ENCODE assay signal across 11 cellular contexts in the genomic region with DNA sequence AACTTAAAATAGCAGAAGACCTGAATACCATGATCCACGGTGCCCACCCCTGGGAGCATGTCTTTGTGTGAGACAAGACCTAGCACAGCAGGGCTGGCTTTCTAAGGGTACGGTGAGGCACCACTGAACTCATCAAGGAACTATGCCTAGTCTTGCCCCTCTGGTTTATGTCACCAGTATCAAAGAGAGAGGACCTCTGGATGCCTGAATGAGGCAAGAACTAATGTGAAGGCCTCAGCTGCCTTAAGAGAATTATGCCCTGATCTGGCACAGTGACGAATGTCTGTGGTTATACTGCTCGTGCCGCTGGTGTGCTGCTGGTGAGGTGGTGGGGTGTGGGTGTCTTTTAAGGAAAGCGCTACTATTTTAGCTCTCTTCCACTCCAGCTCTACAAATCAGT. TPM values are rescaled to one million over a fixed set of nuclear protein-coding genes. Genes with fewer than 3 reads are reported as not detected.
DNase-seq lines count a peak whose midpoint lies in the region; ATAC-seq and TF ChIP-seq lines count a peak whose summit lies in the region.
"Had no signal": no experiment of that assay in that cellular context is flagged by ENCODE, and none has a peak within 500 bp of the region (broad histone marks: within the 10 kb centered on the region; RNA-seq: fewer than 3 reads in every experiment).

No MANE protein-coding gene starts in this region.

- no peak overlapping the region for H3K9ac ChIP-seq in Karpas-422 (ENCODE audit: low read length)

- peak overlapping the region in 6 of 10 donors; percentile 1 to 61 (median 30) for H3K27ac ChIP-seq in heart right ventricle
- no peak overlapping the region for H3K27ac ChIP-seq in Karpas-422 (ENCODE audit: low read length)

- no peak overlapping the region for H3K4me3 ChIP-seq in heart right ventricle
- no peak overlapping the region for H3K4me3 ChIP-seq in skeletal muscle cell (ENCODE audit: low read depth, low read length)
- no peak overlapping the region for H3K4me3 ChIP-seq in Karpas-422 (ENCODE audit: low read length)

- H3K79me2 ChIP-seq in Karpas-422 (ENCODE audit: low read length), result no peaks in the 10 kb centered on the region

- H2AFZ ChIP-seq in Karpas-422 (ENCODE audit: low read length), result no peak overlapping the region

- peak overlapping the region; percentile 77 for H3K27ac Mint-ChIP-seq in HFFc6
- H3K27ac Mint-ChIP-seq in activated naive CD8-positive, alpha-beta T cell treated with anti-CD3 and anti-CD28 coated beads for 36 hours, result no peak overlapping the region

- CTCF ChIA-PET in HEK293T (lab: Yijun Ruan, JAX), result no interaction called here

- peaks cover 0 to 59% (median 14%) of the 10 kb centered on the region in 9 donors for H3K36me3 ChIP-seq in heart right ventricle
- no peaks in the 10 kb centered on the region for H3K36me3 ChIP-seq in Karpas-422 (ENCODE audit: insufficient read depth, low read length)

- DNase-seq in HFFc6 (peak; percentile 38), heart right ventricle (no peak), skeletal muscle cell (ENCODE audit: low read depth) (peak; percentile 52), Karpas-422 (no peak), HEK293T (ENCODE audit: extremely low spot score) (no peak)
- DNase-seq in activated naive CD8-positive, alpha-beta T cell treated with anti-CD3 and anti-CD28 coated beads for 36 hours, result peak; percentile 12
- DNase-seq: hippocampal formation, NCI-H2171 treated with DMSO at 0.1 percent for 48 hours, SIG-M5 had no signal

- no peaks in the 10 kb centered on the region for H3K9me2 ChIP-seq in Karpas-422 (replicated peaks; ENCODE audit: insufficient read depth, low read length)

- peaks cover 3% of the 10 kb centered on the region for H3K27me3 Mint-ChIP-seq in HFFc6 (ENCODE audit: insufficient read depth)
- no peaks in the 10 kb centered on the region for H3K27me3 Mint-ChIP-seq in activated naive CD8-positive, alpha-beta T cell treated with anti-CD3 and anti-CD28 coated beads for 36 hours

- H3K9me3 Mint-ChIP-seq in HFFc6, result no peaks in the 10 kb centered on the region
- H3K9me3 Mint-ChIP-seq in activated naive CD8-positive, alpha-beta T cell treated with anti-CD3 and anti-CD28 coated beads for 36 hours, result no peaks in the 10 kb centered on the region
- H3K9me3 Mint-ChIP-seq: central memory CD8-positive, alpha-beta T cell had no signal

- no peak overlapping the region for H3K4me2 ChIP-seq in Karpas-422 (ENCODE audit: low read depth, low read length, poor library complexity, severe bottlenecking)

- no peaks in the 10 kb centered on the region for H3K9me3 ChIP-seq in heart right ventricle
- H3K9me3 ChIP-seq in Karpas-422 (ENCODE audit: low read length), result no peaks in the 10 kb centered on the region

- no peaks in the 10 kb centered on the region for H3K27me3 ChIP-seq in heart right ventricle
- H3K27me3 ChIP-seq in Karpas-422 (ENCODE audit: low read length), result no peaks in the 10 kb centered on the region

- TF ChIP-seq CTCF in HFFc6 (IDR thresholded peaks at IDR 0.05) (no peak), heart right ventricle (IDR thresholded peaks at IDR 0.05) (no peak)

- ATAC-seq in heart right ventricle, result peak in 6 of 8 donors; percentile 31 to 71 (median 50)
- no peak for ATAC-seq in HG03442 (IDR thresholded peaks at IDR 0.05; ENCODE audit: unreplicated experiment)

- peaks cover 62% of the 10 kb centered on the region for H3K4me1 Mint-ChIP-seq in HFFc6 (ENCODE audit: low read depth)
- peaks cover 17% of the 10 kb centered on the region for H3K4me1 Mint-ChIP-seq in activated naive CD8-positive, alpha-beta T cell treated with anti-CD3 and anti-CD28 coated beads for 36 hours
- H3K4me1 Mint-ChIP-seq: central memory CD8-positive, alpha-beta T cell had no signal

- intact Hi-C loops in heart right ventricle (cut with DNase I), result loop anchor here in 1 of 10 donors (5.0 kb wide), 1 partner anchor 248 kb away; no protein-coding TSS in a partner anchor

- no peak overlapping the region; the same call in 1 of the 2 replicates for H3K4me3 Mint-ChIP-seq in HFFc6
- H3K4me3 Mint-ChIP-seq in activated naive CD8-positive, alpha-beta T cell treated with anti-CD3 and anti-CD28 coated beads for 36 hours, result no peak overlapping the region
- H3K4me3 Mint-ChIP-seq: central memory CD8-positive, alpha-beta T cell had no signal

- H3K4me1 ChIP-seq in heart right ventricle, result peaks cover under 1 to 63% (median 40%) of the 10 kb centered on the region in 9 donors
- H3K4me1 ChIP-seq in Karpas-422 (ENCODE audit: low read length), result no peaks in the 10 kb centered on the region

- POLR2A ChIA-PET in HEK293T (lab: Yijun Ruan, JAX), result no interaction called here

- 46 to 62% methylated on average over 5 of the region's 6 CpGs for WGBS in heart right ventricle, 2 donors

- no peaks in the 10 kb centered on the region for H4K20me1 ChIP-seq in Karpas-422 (ENCODE audit: insufficient read depth, low read depth, low read length)

- peaks cover 28% of the 10 kb centered on the region for H3K36me3 Mint-ChIP-seq in HFFc6 (ENCODE audit: low read depth)
- peaks cover 31% of the 10 kb centered on the region for H3K36me3 Mint-ChIP-seq in activated naive CD8-positive, alpha-beta T cell treated with anti-CD3 and anti-CD28 coated beads for 36 hours

TF ChIP-seq in HEK293T, 16 proteins besides CTCF, POLR2A, EP300 and RAD21:
- TF ChIP-seq, protein P1, sequence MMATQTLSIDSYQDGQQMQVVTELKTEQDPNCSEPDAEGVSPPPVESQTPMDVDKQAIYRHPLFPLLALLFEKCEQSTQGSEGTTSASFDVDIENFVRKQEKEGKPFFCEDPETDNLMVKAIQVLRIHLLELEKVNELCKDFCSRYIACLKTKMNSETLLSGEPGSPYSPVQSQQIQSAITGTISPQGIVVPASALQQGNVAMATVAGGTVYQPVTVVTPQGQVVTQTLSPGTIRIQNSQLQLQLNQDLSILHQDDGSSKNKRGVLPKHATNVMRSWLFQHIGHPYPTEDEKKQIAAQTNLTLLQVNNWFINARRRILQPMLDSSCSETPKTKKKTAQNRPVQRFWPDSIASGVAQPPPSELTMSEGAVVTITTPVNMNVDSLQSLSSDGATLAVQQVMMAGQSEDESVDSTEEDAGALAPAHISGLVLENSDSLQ (IDR thresholded peaks at IDR 0.05), result no peak
- TF ChIP-seq HDGF (IDR thresholded peaks at IDR 0.05; ENCODE audit: borderline replicate concordance), result no peak
- TF ChIP-seq BHLHE40 (IDR thresholded peaks at IDR 0.05; ENCODE audit: borderline replicate concordance), result no peak
- no peak for TF ChIP-seq TARDBP (IDR thresholded peaks at IDR 0.05)
- TF ChIP-seq LEF1 (IDR thresholded peaks at IDR 0.05; ENCODE audit: borderline replicate concordance), result no peak
- TF ChIP-seq FOXM1 (IDR thresholded peaks at IDR 0.05; ENCODE audit: borderline replicate concordance), result no peak
- TF ChIP-seq ARNT (IDR thresholded peaks at IDR 0.05), result no peak
- no peak for TF ChIP-seq FOXK2 (IDR thresholded peaks at IDR 0.05)
- TF ChIP-seq CTBP1 (IDR thresholded peaks at IDR 0.05; ENCODE audit: borderline replicate concordance), result no peak
- no peak for TF ChIP-seq FOXA1 (IDR thresholded peaks at IDR 0.05)
- no peak for TF ChIP-seq SP1 (IDR thresholded peaks at IDR 0.05)
- TF ChIP-seq NFRKB (IDR thresholded peaks at IDR 0.05), result no peak
- no peak for TF ChIP-seq ZNF384 (IDR thresholded peaks at IDR 0.05)
- TF ChIP-seq ELF4 (IDR thresholded peaks at IDR 0.05), result no peak
- TF ChIP-seq SUZ12 (IDR thresholded peaks at IDR 0.05), result no peak

RNA-seq across cellular contexts. Expression of a gene that starts 23.0 kb away (rescaled TPM):
- total RNA-seq in HFFc6 (2021; fragmentation: NEBNext Ultra II Directional; extraction: Animal tissue kit (Norgen Biotek cat#: 25700)), result 10 to 100 TPM; 32.0 to 89.1 (median 35.1) TPM
- 10 to 100 TPM; 14.2 to 15.7 TPM for total RNA-seq in activated naive CD8-positive, alpha-beta T cell treated with anti-CD3 and anti-CD28 coated beads for 36 hours
- total RNA-seq in heart right ventricle, result 10 to 100 TPM; 10.4 to 72.3 (median 47.3) TPM
- polyA plus RNA-seq in heart right ventricle, result 10 to 100 TPM; 19.5 to 21.1 TPM
- 2.7 and 5.8 TPM in 2 replicates for total RNA-seq in Karpas-422 (2014; rRNA removed; shearing (Covaris generic); ENCODE audit: low replicate concordance)

Comparison
In these comparisons a context has a peak if more than half of its experiments do, and no peak if none do; other contexts are left out.
1. DNase-seq: peak in HFFc6 (single experiment), activated naive CD8-positive, alpha-beta T cell treated with anti-CD3 and anti-CD28 coated beads for 36 hours (single experiment) and skeletal muscle cell (single experiment); none in heart right ventricle (0 of 2), Karpas-422 (single experiment) and HEK293T (single experiment).